Comparison of ENCODE assay signal across 1 cellular context in the genomic region with DNA sequence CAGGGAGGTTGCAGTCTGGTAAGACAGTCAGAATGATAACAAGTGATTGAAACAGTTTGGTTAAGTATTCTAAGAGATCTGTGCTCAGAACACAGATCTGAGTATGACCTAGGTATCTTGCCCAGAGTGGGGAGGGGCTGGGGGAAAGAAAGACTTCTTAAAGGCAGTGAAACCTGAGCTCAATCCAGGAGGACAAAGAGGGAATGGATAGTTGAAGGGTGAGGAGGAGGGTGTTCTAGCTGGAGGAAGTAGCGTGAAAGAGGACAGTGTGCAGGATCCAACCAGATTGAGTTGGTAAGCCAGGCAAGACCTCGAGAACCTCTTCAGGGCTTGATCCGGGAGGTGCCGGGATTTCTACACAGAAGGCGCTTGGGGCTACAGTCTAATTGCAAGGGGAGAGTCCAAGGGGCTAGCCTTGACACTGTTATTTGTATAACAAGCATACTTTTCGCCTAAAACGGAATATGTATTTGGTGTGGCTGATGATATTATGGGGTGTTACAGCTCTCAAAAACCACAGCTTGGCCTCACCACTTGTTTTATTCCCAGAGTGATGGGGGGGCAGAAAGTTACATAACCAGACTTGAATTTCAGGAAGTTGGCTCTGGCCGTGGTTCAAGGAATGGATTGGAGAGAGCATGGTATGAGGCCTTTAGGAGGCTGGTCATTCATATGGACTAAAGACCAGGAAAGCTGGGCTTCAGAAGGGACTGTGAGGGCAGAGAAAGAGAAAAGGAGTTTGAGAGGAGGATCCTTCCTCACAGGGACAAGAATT.
TF ChIP-seq lines count a peak whose summit lies in the region.

No MANE protein-coding gene starts in this region.

TF ChIP-seq in SK-N-SH, 30 proteins besides CTCF, POLR2A, EP300 and RAD21:
- no peak for TF ChIP-seq JUND (IDR thresholded peaks at IDR 0.05)
- no peak for TF ChIP-seq NRF1 (IDR thresholded peaks at IDR 0.05; ENCODE audit: low read depth, low read length)
- TF ChIP-seq, protein P1, sequence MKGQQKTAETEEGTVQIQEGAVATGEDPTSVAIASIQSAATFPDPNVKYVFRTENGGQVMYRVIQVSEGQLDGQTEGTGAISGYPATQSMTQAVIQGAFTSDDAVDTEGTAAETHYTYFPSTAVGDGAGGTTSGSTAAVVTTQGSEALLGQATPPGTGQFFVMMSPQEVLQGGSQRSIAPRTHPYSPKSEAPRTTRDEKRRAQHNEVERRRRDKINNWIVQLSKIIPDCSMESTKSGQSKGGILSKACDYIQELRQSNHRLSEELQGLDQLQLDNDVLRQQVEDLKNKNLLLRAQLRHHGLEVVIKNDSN (IDR thresholded peaks at IDR 0.05; ENCODE audit: borderline replicate concordance, low read depth): no peak
- TF ChIP-seq TEAD4 (IDR thresholded peaks at IDR 0.05; ENCODE audit: borderline replicate concordance, insufficient read depth): no peak
- no peak for TF ChIP-seq CHD2 (IDR thresholded peaks at IDR 0.05; ENCODE audit: low read length, partially characterized antibody)
- no peak for TF ChIP-seq MEF2A (IDR thresholded peaks at IDR 0.05; ENCODE audit: borderline replicate concordance, low read depth)
